ENCODE assay signal across 8 cellular contexts in the genomic region with DNA sequence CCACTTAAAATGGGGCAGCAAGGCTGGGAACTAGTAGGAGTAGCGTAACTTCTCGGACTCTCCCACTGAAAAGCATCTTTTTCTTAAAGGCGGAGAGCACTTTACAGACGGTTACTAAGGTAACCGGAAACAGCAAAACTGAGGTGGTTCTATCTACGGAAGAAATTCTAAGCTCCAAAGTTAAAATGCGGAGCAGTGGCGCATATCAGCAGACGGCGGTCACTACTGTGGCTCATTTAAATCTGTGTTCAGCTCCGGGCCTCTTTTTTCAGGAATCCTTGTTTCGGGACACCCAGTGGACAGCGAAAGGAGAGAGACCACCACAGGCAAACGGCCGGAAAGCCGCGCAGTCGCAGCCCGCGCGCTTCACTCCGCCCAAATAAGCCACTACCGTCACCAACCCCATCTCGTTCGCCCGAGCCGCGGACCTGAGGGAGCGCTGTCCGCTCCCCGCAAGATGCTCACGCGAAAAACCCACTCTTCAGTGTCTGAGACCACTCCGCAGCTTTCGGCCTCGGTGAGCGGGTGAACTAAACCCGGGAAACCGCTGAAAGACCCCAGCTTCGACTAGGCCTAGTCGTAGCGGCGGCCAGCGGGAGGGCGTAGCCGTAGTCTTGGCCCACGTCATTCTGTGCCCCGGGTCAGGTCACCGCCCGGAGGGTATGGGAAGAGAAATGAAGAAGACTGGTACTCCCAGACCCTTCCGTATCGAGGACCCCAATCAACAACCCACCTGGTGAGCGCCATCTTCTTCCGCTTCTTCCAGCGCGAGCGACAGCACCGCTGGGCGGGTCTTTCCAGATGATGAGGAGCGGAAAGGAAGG. TPM values are rescaled to one million over a fixed set of nuclear protein-coding genes. Genes with fewer than 3 reads are reported as not detected.
DNase-seq lines count a peak whose midpoint lies in the region; ATAC-seq and TF ChIP-seq lines count a peak whose summit lies in the region.

A gene (minus strand): TSS at position 776 of the 824 bp plus-strand sequence. CDS start 29 bp downstream, at position 747.

- H3K4me1 ChIP-seq in HUES64 (ENCODE audit: insufficient read depth, low read length): peaks cover 19% of the 10 kb centered on the region
- peaks cover 8% of the 10 kb centered on the region for H3K4me1 ChIP-seq in RWPE2 (ENCODE audit: insufficient read depth, poor library complexity, severe bottlenecking)
- H3K4me1 ChIP-seq in foreskin keratinocyte: no peaks in the 10 kb centered on the region
- peaks cover 29% of the 10 kb centered on the region for H3K4me1 ChIP-seq in stomach smooth muscle (ENCODE audit: control insufficient read depth, insufficient read depth, low read length)

- peaks cover 39% of the 10 kb centered on the region for H3K4me1 Mint-ChIP-seq in neural crest cell

- peaks cover 7% of the 10 kb centered on the region for H3K36me3 Mint-ChIP-seq in neural crest cell (ENCODE audit: low read depth)

- no peaks in the 10 kb centered on the region for H3K27me3 Mint-ChIP-seq in neural crest cell (ENCODE audit: low read depth)

- TF ChIP-seq CTCF in RWPE2 (IDR thresholded peaks at IDR 0.05; ENCODE audit: poor library complexity, severe bottlenecking) (no peak), foreskin keratinocyte (conservative IDR thresholded peaks at IDR 0.05) (no peak), neural crest cell (conservative IDR thresholded peaks at IDR 0.05) (peak; percentile 36)

- DNase-seq in DMS79 (lab: John Stamatoyannopoulos, UW): peak; percentile 99
- peak; percentile 97 for DNase-seq in RWPE2 (ENCODE audit: low spot score)
- peak; percentile 88 for DNase-seq in activated gamma-delta T cell treated with Interleukin-2 at 50 U/mL for 16 hours
- peak; percentile 79 to 87 for DNase-seq in foreskin keratinocyte
- peak; percentile 81 for DNase-seq in neural crest cell (ENCODE audit: low read depth, low spot score)

- H3K9me3 Mint-ChIP-seq in neural crest cell: no peaks in the 10 kb centered on the region

- H3K9ac ChIP-seq in HUES64 (ENCODE audit: low read depth, low read length): peak within 1 kb of the TSS; percentile 90
- H3K9ac ChIP-seq in stomach smooth muscle (ENCODE audit: low read length in 2 of 2): peak within 1 kb of the TSS; percentile 99

- peak within 1 kb of the TSS; percentile 86 for H3K4me3 ChIP-seq in HUES64 (ENCODE audit: low read length)
- peak within 1 kb of the TSS; percentile 79 for H3K4me3 ChIP-seq in RWPE2 (ENCODE audit: severe bottlenecking)
- peak within 1 kb of the TSS; percentile 92 to 100 for H3K4me3 ChIP-seq in stomach smooth muscle (ENCODE audit: low read length in 2 of 2)

- ATAC-seq in GM21447 (IDR thresholded peaks at IDR 0.05; ENCODE audit: unreplicated experiment) (peak; percentile 95), RWPE2 (ENCODE audit: low read depth) (peak; percentile 92), foreskin keratinocyte (peak; percentile 95)

- H3K36me3 ChIP-seq in HUES64 (ENCODE audit: insufficient read depth, low read length) (peaks cover 15% of the 10 kb centered on the region), RWPE2 (ENCODE audit: low read depth) (peaks cover 29% of the 10 kb centered on the region), stomach smooth muscle (ENCODE audit: control insufficient read depth in 2 of 2, insufficient read depth in 2 of 2, low read length in 2 of 2) (no peaks in the 10 kb centered on the region)

- H3K27me3 ChIP-seq in HUES64 (ENCODE audit: insufficient read depth, low read length): no peaks in the 10 kb centered on the region
- H3K27me3 ChIP-seq in RWPE2 (ENCODE audit: insufficient read depth, poor library complexity, severe bottlenecking): no peaks in the 10 kb centered on the region
- H3K27me3 ChIP-seq in foreskin keratinocyte: no peaks in the 10 kb centered on the region
- no peaks in the 10 kb centered on the region for H3K27me3 ChIP-seq in stomach smooth muscle (ENCODE audit: control insufficient read depth in 1 of 2, insufficient read depth in 2 of 2, low read length in 2 of 2)

- H3K27ac Mint-ChIP-seq in neural crest cell (ENCODE audit: unreplicated experiment): peak within 1 kb of the TSS; percentile 99

- H3K9me3 ChIP-seq in HUES64 (ENCODE audit: insufficient read depth, low read depth, low read length): no peaks in the 10 kb centered on the region
- no peaks in the 10 kb centered on the region for H3K9me3 ChIP-seq in RWPE2 (ENCODE audit: severe bottlenecking)
- H3K9me3 ChIP-seq in stomach smooth muscle (ENCODE audit: control insufficient read depth in 2 of 2, low read length in 2 of 2): no peaks in the 10 kb centered on the region

- under 1% methylated on average over 59 of the region's 60 CpGs for WGBS in HUES64

- peak within 1 kb of the TSS; percentile 91 for H3K27ac ChIP-seq in HUES64 (ENCODE audit: low read depth, low read length)
- peak within 1 kb of the TSS; percentile 48 for H3K27ac ChIP-seq in RWPE2 (ENCODE audit: poor library complexity, severe bottlenecking)
- H3K27ac ChIP-seq in foreskin keratinocyte: peak within 1 kb of the TSS; percentile 94
- H3K27ac ChIP-seq in stomach smooth muscle (ENCODE audit: low read length): peak within 1 kb of the TSS; percentile 86

- H3K4me3 Mint-ChIP-seq in neural crest cell: peak within 1 kb of the TSS; percentile 99

RNA-seq across cellular contexts. Expression of the gene that starts here (rescaled TPM):
- 53.2 TPM for polyA plus RNA-seq in HUES64 (2013, experiment 1 of 2)
- 57.7 TPM for polyA plus RNA-seq in HUES64 (2013, experiment 2 of 2)
- total RNA-seq in foreskin keratinocyte (70.2 and 79.8 TPM in 2 replicates), neural crest cell (104 and 107 TPM in 2 replicates)
- polyA plus RNA-seq in foreskin keratinocyte: 58.7 and 68.0 TPM in 2 replicates

Comparison
In these comparisons a context has a peak if more than half of its experiments do, and no peak if none do; other contexts are left out.
1. Peak in every context shown above with its lines: DNase-seq, ATAC-seq, H3K4me3 ChIP-seq and H3K27ac ChIP-seq.